Comparison of ENCODE assay signal across 19 cellular contexts in the genomic region with DNA sequence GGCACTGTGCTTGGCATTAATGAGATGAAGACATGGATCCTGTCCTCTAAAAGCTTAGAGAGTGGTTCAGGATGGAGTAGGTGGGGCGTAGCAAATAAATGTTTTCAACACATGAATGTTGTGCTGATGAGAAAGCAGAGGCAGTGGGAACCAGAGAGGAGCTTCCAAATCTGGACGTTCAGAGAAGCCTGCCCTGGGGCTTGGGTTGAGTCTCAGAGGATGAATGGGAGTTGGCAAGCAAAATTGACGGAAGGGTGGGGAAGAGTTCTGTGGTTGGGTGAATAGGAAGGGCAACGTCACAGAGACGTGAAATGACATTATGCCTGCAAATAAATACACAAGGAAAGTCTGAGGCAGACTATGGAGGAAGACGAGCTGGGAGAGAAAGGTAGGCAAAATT. TPM values are rescaled to one million over a fixed set of nuclear protein-coding genes. Genes with fewer than 3 reads are reported as not detected.
A peak's percentile ranks its signal among the peaks of the same experiment; 100 is the strongest.
DNase-seq lines count a peak whose midpoint lies in the region; ATAC-seq lines count a peak whose summit lies in the region.
"Had no signal": no experiment of that assay in that cellular context is flagged by ENCODE, and none has a peak within 500 bp of the region (broad histone marks: within the 10 kb centered on the region; RNA-seq: fewer than 3 reads in every experiment).

No MANE protein-coding gene starts in this region.

- H3K27ac ChIP-seq in stomach smooth muscle (ENCODE audit: low read length): peak overlapping the region; percentile 18
- H3K27ac ChIP-seq: GM23248, SJSA1 had no signal

- H3K4me3 ChIP-seq in stomach smooth muscle (ENCODE audit: low read length in 2 of 2): no peak overlapping the region
- H3K4me3 ChIP-seq: GM23248, SJSA1 had no signal

- intact Hi-C loops in left ventricle myocardium superior (cut with micrococcal nuclease): no loop called here

- H3K4me1 ChIP-seq in stomach smooth muscle (ENCODE audit: control insufficient read depth, insufficient read depth, low read length): no peaks in the 10 kb centered on the region

- H3K9ac ChIP-seq in stomach smooth muscle (ENCODE audit: low read length in 2 of 2): no peak overlapping the region
- H3K9ac ChIP-seq: GM23248 had no signal

- no peaks in the 10 kb centered on the region for H3K36me3 ChIP-seq in stomach smooth muscle (ENCODE audit: control insufficient read depth in 2 of 2, insufficient read depth in 2 of 2, low read length in 2 of 2)
- H3K36me3 ChIP-seq: SJSA1 had no signal

- no peaks in the 10 kb centered on the region for H3K27me3 ChIP-seq in stomach smooth muscle (ENCODE audit: control insufficient read depth in 1 of 2, insufficient read depth in 2 of 2, low read length in 2 of 2)
- H3K27me3 ChIP-seq: SJSA1 had no signal

- ATAC-seq in esophagus mucosa (peak; percentile 41), left ventricle myocardium superior (peak; percentile 64), GM21737 (IDR thresholded peaks at IDR 0.05; ENCODE audit: unreplicated experiment) (no peak)
- ATAC-seq: Panc1 had no signal

- in situ Hi-C loops in SK-MEL-5 (cut with HindIII; ENCODE audit: low pct_unique_long_range_greater_than_20kb, low sequenced_read_pairs): no loop called here
- in situ Hi-C loops in KBM-7 (cut with MboI; ENCODE audit: low pct_unique_long_range_greater_than_20kb, low sequenced_read_pairs): no loop called here

- DNase-seq in SK-MEL-5 (ENCODE audit: low read depth, low spot score): peak; percentile 79
- no peak for DNase-seq in left ventricle myocardium superior
- no peak for DNase-seq in Ammon's horn (ENCODE audit: low spot score)
- no peak for DNase-seq in KBM-7
- DNase-seq: CD4-positive, CD25-positive, alpha-beta regulatory T cell; GM23248; HCEC 1CT; KG1; NCI-H1092; NCI-H1436; NCI-H1930; NCI-H345; NCI-H524 treated with DMSO at 0.1 percent for 48 hours; NCI-H82 had no signal

- no peaks in the 10 kb centered on the region for H3K9me3 ChIP-seq in stomach smooth muscle (ENCODE audit: control insufficient read depth in 2 of 2, low read length in 2 of 2)
- H3K9me3 ChIP-seq: SJSA1 had no signal

RNA-seq across cellular contexts. Expression of gene SGK1, which starts 25.1 kb away (rescaled TPM):
- total RNA-seq in SK-MEL-5 (2014; rRNA removed; shearing (Covaris generic)): 574 and 592 TPM in 2 replicates
- polyA plus RNA-seq in SK-MEL-5 (2015; cell fraction: cytosol; rRNA removed): 387 and 425 TPM in 2 replicates
- 1,708 and 1,864 TPM in 2 replicates for polyA plus RNA-seq in SK-MEL-5 (2015; cell fraction: nucleus; rRNA removed)
- total RNA-seq in esophagus mucosa: 207 TPM
- total RNA-seq in left ventricle myocardium superior: 37.5 TPM
